Comparison of ENCODE assay signal across 8 cellular contexts in genomic region chr2:27489118-27489497, GRCh38. TPM values are rescaled to one million over a fixed set of nuclear protein-coding genes. Genes with fewer than 3 reads are reported as not detected.
A peak's percentile ranks its signal among the peaks of the same experiment; 100 is the strongest.
DNase-seq lines count a peak whose midpoint lies in the region; ATAC-seq, FAIRE-seq and TF ChIP-seq lines count a peak whose summit lies in the region.

No MANE protein-coding gene starts in this region.

- H3K9me3 Mint-ChIP-seq in CD8-positive, alpha-beta memory T cell, result no peaks in the 10 kb centered on the region
- no peaks in the 10 kb centered on the region for H3K9me3 Mint-ChIP-seq in H9
- H3K9me3 Mint-ChIP-seq in naive thymus-derived CD8-positive, alpha-beta T cell, result no peaks in the 10 kb centered on the region

- no peak overlapping the region for H2AK5ac ChIP-seq in H9 (ENCODE audit: insufficient read length, low read length)

- H3K27ac ChIP-seq in CD8-positive, alpha-beta memory T cell (ENCODE audit: low read depth, low read length), result peak overlapping the region; percentile 92
- no peak overlapping the region for H3K27ac ChIP-seq in H9 (ENCODE audit: insufficient read length, low read depth, low read length)
- no peak overlapping the region for H3K27ac ChIP-seq in SJSA1
- H3K27ac ChIP-seq in endothelial cell of umbilical vein (ENCODE audit: insufficient read depth, low read depth, low read length), result peak overlapping the region; percentile 0

- peak overlapping the region; percentile 92 to 100 (median 99) for H3K27ac Mint-ChIP-seq in CD8-positive, alpha-beta memory T cell
- peak overlapping the region in 2 of 3 experiments; percentile 87 to 98; a peak in 4 of 7 replicates for H3K27ac Mint-ChIP-seq in H9
- H3K27ac Mint-ChIP-seq in naive thymus-derived CD8-positive, alpha-beta T cell, result peak overlapping the region; percentile 78 to 100 (median 99)

- CTCF ChIA-PET in CD8-positive, alpha-beta memory T cell (lab: Charles Lee), result no interaction called here
- CTCF ChIA-PET in endothelial cell of umbilical vein (lab: Charles Lee), result interaction anchor here (1.2 kb wide), 1 partner anchor 132 kb away, joined by 3 read pairs; no protein-coding TSS in a partner anchor

- POLR2A ChIA-PET in CD8-positive, alpha-beta memory T cell (lab: Charles Lee), result no interaction called here
- POLR2A ChIA-PET in endothelial cell of umbilical vein (lab: Charles Lee), result no interaction called here
- POLR2A ChIA-PET in naive thymus-derived CD8-positive, alpha-beta T cell (lab: Charles Lee), result interaction anchor here (0.9 to 1.8 kb wide), 2 partner anchors 10 to 61 kb away, joined by 3 to 5 read pairs; partner anchors contain the start of gene NRBP1

- H2BK5ac ChIP-seq in H9 (ENCODE audit: insufficient read length, low read length), result no peak overlapping the region

- no peak overlapping the region for H3K14ac ChIP-seq in H9 (ENCODE audit: insufficient read depth, low read length)

- H3K79me2 ChIP-seq in H9 (ENCODE audit: insufficient read depth, low read length) (no peaks in the 10 kb centered on the region), endothelial cell of umbilical vein (ENCODE audit: control insufficient read depth, insufficient read depth, low read length) (no peaks in the 10 kb centered on the region)

- H4K8ac ChIP-seq in H9 (replicated peaks; ENCODE audit: insufficient read length, low read depth, low read length), result no peak overlapping the region

- H3K18ac ChIP-seq in H9 (ENCODE audit: insufficient read length, low read depth, low read length), result no peak overlapping the region

- H3K9ac ChIP-seq in H9 (ENCODE audit: extremely low read depth, insufficient read length, low read length) (no peak overlapping the region), endothelial cell of umbilical vein (replicated peaks; ENCODE audit: extremely low read depth, insufficient read depth, low read length) (peak overlapping the region; percentile 10)

- no peak overlapping the region for H2BK15ac ChIP-seq in H9 (ENCODE audit: low read depth, low read length)

- no peak overlapping the region for H2BK120ac ChIP-seq in H9 (ENCODE audit: low read depth, low read length, poor library complexity, severe bottlenecking)

- H4K20me1 ChIP-seq in H9 (ENCODE audit: control insufficient read depth, insufficient read depth, insufficient read length) (no peaks in the 10 kb centered on the region), endothelial cell of umbilical vein (replicated peaks; ENCODE audit: control insufficient read depth, extremely low read depth, insufficient read depth, low read length) (no peaks in the 10 kb centered on the region)

- peaks cover 4% of the 10 kb centered on the region for H3K23me2 ChIP-seq in H9 (ENCODE audit: insufficient read length, low read depth, low read length, poor library complexity, severe bottlenecking)

- H3K4me1 ChIP-seq in CD8-positive, alpha-beta memory T cell (ENCODE audit: insufficient read depth, low read length), result peaks cover 9% of the 10 kb centered on the region
- H3K4me1 ChIP-seq in H9 (ENCODE audit: insufficient read depth, low read length) (no peaks in the 10 kb centered on the region; the same call in 1 of the 2 replicates), SJSA1 (replicated peaks) (peaks cover 13% of the 10 kb centered on the region), endothelial cell of umbilical vein (ENCODE audit: control insufficient read depth, extremely low read depth, insufficient read depth, low read length) (peaks cover 13% of the 10 kb centered on the region)

- no peak overlapping the region for H3K23ac ChIP-seq in H9 (ENCODE audit: insufficient read length, low read depth, low read length)

- peak overlapping the region; percentile 79 for H3K4me3 ChIP-seq in CD8-positive, alpha-beta memory T cell (ENCODE audit: low read length)
- H3K4me3 ChIP-seq in SJSA1 (peak overlapping the region; percentile 47), endothelial cell of umbilical vein (replicated peaks in 1 of 3; ENCODE audit: insufficient read depth in 1 of 3, low read depth in 1 of 3, low read length in 3 of 3) (peak overlapping the region; percentile 3 to 64 (median 56))

- H3K4ac ChIP-seq in H9 (ENCODE audit: low read depth, low read length), result no peak overlapping the region

- H3K36me3 ChIP-seq in CD8-positive, alpha-beta memory T cell (ENCODE audit: insufficient read depth, low read length), result no peaks in the 10 kb centered on the region
- H3K36me3 ChIP-seq in SJSA1 (0 out of 2 replicates have a peak, but pooled peaks cover under 1% of the 10 kb centered on the region), endothelial cell of umbilical vein (ENCODE audit: control insufficient read depth in 2 of 2, extremely low read depth in 1 of 2, insufficient read depth in 2 of 2, low read length in 2 of 2) (peaks cover 0 to 6% of the 10 kb centered on the region in 2 experiments)

- H3K36me3 Mint-ChIP-seq in CD8-positive, alpha-beta memory T cell, result peaks cover 0 to 10% (median 3%) of the 10 kb centered on the region in 3 donors
- peaks cover 2 to 16% (median 10%) of the 10 kb centered on the region in 3 experiments; a peak in 6 of 7 replicates for H3K36me3 Mint-ChIP-seq in H9 (ENCODE audit: insufficient read depth in 1 of 3, low read depth in 3 of 3)
- H3K36me3 Mint-ChIP-seq in naive thymus-derived CD8-positive, alpha-beta T cell, result peaks cover 0 to 7% (median 2%) of the 10 kb centered on the region in 3 donors

- peaks cover 9 to 13% of the 10 kb centered on the region in 2 donors for H3K27me3 Mint-ChIP-seq in CD8-positive, alpha-beta memory T cell
- H3K27me3 Mint-ChIP-seq in H9 (ENCODE audit: low read depth), result peaks cover 11% of the 10 kb centered on the region
- peaks cover 4 to 15% (median 9%) of the 10 kb centered on the region in 5 donors for H3K27me3 Mint-ChIP-seq in naive thymus-derived CD8-positive, alpha-beta T cell

- peak; percentile 18 to 19 for ATAC-seq in naive thymus-derived CD8-positive, alpha-beta T cell

- TSS peak; percentile 24 for BruUV-seq in endothelial cell of umbilical vein (replicated peaks; lab: Mats Ljungman, UMichigan)

- H2AFZ ChIP-seq in H9 (ENCODE audit: low read length) (no peak overlapping the region), endothelial cell of umbilical vein (ENCODE audit: low read depth, low read length) (peak overlapping the region; percentile 49)

- peak overlapping the region; percentile 66 for H3K4me2 ChIP-seq in H9 (ENCODE audit: insufficient read depth, insufficient read length, low read length)
- peak overlapping the region; percentile 41 for H3K4me2 ChIP-seq in endothelial cell of umbilical vein (ENCODE audit: insufficient read depth, low read length)

- no peaks in the 10 kb centered on the region for H3K9me1 ChIP-seq in endothelial cell of umbilical vein (replicated peaks; ENCODE audit: control insufficient read depth, extremely low read depth, insufficient read depth, low read length)

- dilution Hi-C loops in endothelial cell of umbilical vein (cut with MboI; ENCODE audit: extremely low pct_ligation_motif_present, low sequenced_read_pairs), result no loop called here

- H3K56ac ChIP-seq in H9 (ENCODE audit: insufficient read length, low read depth, low read length), result no peak overlapping the region

- no peaks in the 10 kb centered on the region for H3K9me3 ChIP-seq in CD8-positive, alpha-beta memory T cell (ENCODE audit: low read length)
- H3K9me3 ChIP-seq in H9 (ENCODE audit: control insufficient read depth, low read depth, low read length) (no peaks in the 10 kb centered on the region), SJSA1 (replicated peaks) (no peaks in the 10 kb centered on the region), endothelial cell of umbilical vein (replicated peaks; ENCODE audit: control insufficient read depth, insufficient read depth, low read length) (no peaks in the 10 kb centered on the region)

- H3K27me3 ChIP-seq in CD8-positive, alpha-beta memory T cell (ENCODE audit: insufficient read depth, low read length, poor library complexity, severe bottlenecking), result peaks cover 4% of the 10 kb centered on the region
- no peaks in the 10 kb centered on the region for H3K27me3 ChIP-seq in H9 (ENCODE audit: insufficient read depth, low read length)
- no peaks in the 10 kb centered on the region for H3K27me3 ChIP-seq in SJSA1 (replicated peaks)
- H3K27me3 ChIP-seq in endothelial cell of umbilical vein (ENCODE audit: control insufficient read depth in 2 of 2, insufficient read depth in 2 of 2, low read length in 2 of 2), result no peaks in the 10 kb centered on the region

- H3T11ph ChIP-seq in H9 (ENCODE audit: low read length), result no peak overlapping the region

- no peak overlapping the region for H2BK12ac ChIP-seq in H9 (ENCODE audit: insufficient read length, low read depth, low read length)

- H3K79me1 ChIP-seq in H9 (ENCODE audit: insufficient read depth, low read depth, low read length, poor library complexity, severe bottlenecking), result no peaks in the 10 kb centered on the region

- no peak for TF ChIP-seq POLR2A in endothelial cell of umbilical vein (IDR thresholded peaks at IDR 0.05; ENCODE audit: low read depth, low read length)

- H4K5ac ChIP-seq in H9 (ENCODE audit: insufficient read length, low read depth, low read length), result no peak overlapping the region

- H4K91ac ChIP-seq in H9 (ENCODE audit: insufficient read length, low read depth, low read length), result no peak overlapping the region

- no peak for DNase-seq in CD8-positive, alpha-beta memory T cell
- DNase-seq in H9 (no peak), SJSA1 (ENCODE audit: low read depth in 1 of 2, low spot score in 2 of 2) (no peak), endothelial cell of umbilical vein (ENCODE audit: low read depth, low spot score) (peak; percentile 48), urothelium cell line (ENCODE audit: low spot score) (no peak), NCI-H1105 (lab: John Stamatoyannopoulos, UW) (no peak)
- DNase-seq in naive thymus-derived CD8-positive, alpha-beta T cell, result peak in 2 of 10 donors; percentile 31 to 55
- no peak for DNase-seq in stimulated activated CD4-positive, alpha-beta T cell treated with anti-CD3 and anti-CD28 coated beads, Interleukin-12 subunit alpha, Interleukin-12 subunit beta, amount 100 ng/mL, for 4 hours

- peaks cover 13 to 28% (median 15%) of the 10 kb centered on the region in 3 donors for H3K4me1 Mint-ChIP-seq in CD8-positive, alpha-beta memory T cell
- peaks cover 23% of the 10 kb centered on the region in 2 experiments for H3K4me1 Mint-ChIP-seq in H9
- H3K4me1 Mint-ChIP-seq in naive thymus-derived CD8-positive, alpha-beta T cell, result peaks cover 8 to 28% (median 20%) of the 10 kb centered on the region in 4 donors

- no peak overlapping the region for H2BK20ac ChIP-seq in H9 (ENCODE audit: low read depth, low read length, poor library complexity, severe bottlenecking)

- no CpG with 5 or more reads among the region's 11 CpGs for WGBS in H9 (ENCODE audit: extremely low coverage, insufficient read length, low lambda C conversion rate)

- FAIRE-seq in endothelial cell of umbilical vein (lab: Jason Lieb, UNC), result no peak
- no peak for FAIRE-seq in urothelium cell line (lab: Jason Lieb, UNC)

- TF ChIP-seq CTCF in H9 (conservative IDR thresholded peaks at IDR 0.05) (no peak), endothelial cell of umbilical vein (IDR thresholded peaks at IDR 0.05; ENCODE audit: extremely low read depth in 1 of 2, insufficient read depth in 1 of 2, low read depth in 1 of 2, low read length in 2 of 2) (no peak)

- intact Hi-C loops in endothelial cell of umbilical vein (cut with micrococcal nuclease), result loop anchor here (1.0 to 2.0 kb wide), 4 partner anchors 60 to 140 kb away; partner anchors contain the start of genes CCDC121, EIF2B4, GPN1 and NRBP1

- H3K4me3 Mint-ChIP-seq in CD8-positive, alpha-beta memory T cell, result peak overlapping the region; percentile 72 to 92 (median 88)
- H3K4me3 Mint-ChIP-seq in H9, result peak overlapping the region; percentile 85 to 93
- peak overlapping the region; percentile 78 to 92 (median 89) for H3K4me3 Mint-ChIP-seq in naive thymus-derived CD8-positive, alpha-beta T cell

RNA-seq across cellular contexts. Expression of gene IFT172, which starts 0.4 kb away (rescaled TPM):
- 10 to 100 TPM; 12.0 to 13.8 TPM for total RNA-seq in CD8-positive, alpha-beta memory T cell
- polyA plus RNA-seq in CD8-positive, alpha-beta memory T cell, result 5.3 TPM
- 13.8 and 15.5 TPM in 2 replicates for total RNA-seq in H9 (2021)
- total RNA-seq in SJSA1 (2014; rRNA removed; shearing (Covaris generic)), result 12.4 and 18.4 TPM in 2 replicates
- total RNA-seq in endothelial cell of umbilical vein, result 34.1 and 35.6 TPM in 2 replicates
- polyA plus RNA-seq in endothelial cell of umbilical vein, result 25.8 and 29.4 TPM in 2 replicates
- polyA plus RNA-seq in endothelial cell of umbilical vein (2011; cell fraction: cytosol; rRNA removed), result 17.4 and 18.0 TPM in 2 replicates
- 113 and 127 TPM in 2 replicates for polyA plus RNA-seq in endothelial cell of umbilical vein (2011; cell fraction: nucleus; rRNA removed)
- 23.3 and 26.1 TPM in 2 replicates for polyA plus RNA-seq in endothelial cell of umbilical vein (2012)
- 58.8 and 66.6 TPM in 2 replicates for polyA minus RNA-seq in endothelial cell of umbilical vein
- 14.0 TPM for polyA minus RNA-seq in endothelial cell of umbilical vein (2011; cell fraction: cytosol; rRNA and poly(A)+ RNA removed)
- polyA minus RNA-seq in endothelial cell of umbilical vein (2011; cell fraction: nucleus; rRNA and poly(A)+ RNA removed), result 43.6 and 72.1 TPM in 2 replicates
- 10 to 100 TPM; 32.2 to 40.6 TPM for total RNA-seq in naive thymus-derived CD8-positive, alpha-beta T cell
- polyA plus RNA-seq in naive thymus-derived CD8-positive, alpha-beta T cell, result 1 to 10 TPM; 1.1 to 4.9 (median 3.4) TPM

RNA-seq across cellular contexts. Expression of gene FNDC4, which starts 5.9 kb away (rescaled TPM):
- under 1 TPM in 1 of 2 experiments, not detected in 1; 0.15 TPM for total RNA-seq in CD8-positive, alpha-beta memory T cell
- polyA plus RNA-seq in CD8-positive, alpha-beta memory T cell, result not detected
- total RNA-seq in H9 (2021) (21.1 and 21.5 TPM in 2 replicates), endothelial cell of umbilical vein (15.5 and 20.0 TPM in 2 replicates)
- 2.2 and 3.9 TPM in 2 replicates for total RNA-seq in SJSA1 (2014; rRNA removed; shearing (Covaris generic))
- polyA plus RNA-seq in endothelial cell of umbilical vein, result 19.0 and 22.3 TPM in 2 replicates
- polyA plus RNA-seq in endothelial cell of umbilical vein (2011; cell fraction: cytosol; rRNA removed), result 15.5 and 16.2 TPM in 2 replicates
- 11.0 and 11.8 TPM in 2 replicates for polyA plus RNA-seq in endothelial cell of umbilical vein (2011; cell fraction: nucleus; rRNA removed)
- 23.8 and 31.3 TPM in 2 replicates for polyA plus RNA-seq in endothelial cell of umbilical vein (2012)
- 11.0 and 12.5 TPM in 2 replicates for polyA minus RNA-seq in endothelial cell of umbilical vein
- polyA minus RNA-seq in endothelial cell of umbilical vein (2011; cell fraction: cytosol; rRNA and poly(A)+ RNA removed), result not detected
- polyA minus RNA-seq in endothelial cell of umbilical vein (2011; cell fraction: nucleus; rRNA and poly(A)+ RNA removed), result 1.6 and 1.7 TPM in 2 replicates
- total RNA-seq in naive thymus-derived CD8-positive, alpha-beta T cell, result not detected
- under 1 TPM in 2 of 3 donors, not detected in 1; 0.09 to 0.15 TPM for polyA plus RNA-seq in naive thymus-derived CD8-positive, alpha-beta T cell

RNA-seq across cellular contexts. Expression of gene GCKR, which starts 7.5 kb away (rescaled TPM):
- not detected for total RNA-seq in CD8-positive, alpha-beta memory T cell
- not detected for polyA plus RNA-seq in CD8-positive, alpha-beta memory T cell
- total RNA-seq in H9 (2021), result 0.11 and 0.33 TPM in 2 replicates
- total RNA-seq in SJSA1 (2014; rRNA removed; shearing (Covaris generic)), result not detected in 2 replicates
- 0.27 and 1.2 TPM in 2 replicates for total RNA-seq in endothelial cell of umbilical vein
- 0.33 and 0.52 TPM in 2 replicates for polyA plus RNA-seq in endothelial cell of umbilical vein
- 0.25 and 0.48 TPM in 2 replicates for polyA plus RNA-seq in endothelial cell of umbilical vein (2011; cell fraction: cytosol; rRNA removed)
- polyA plus RNA-seq in endothelial cell of umbilical vein (2011; cell fraction: nucleus; rRNA removed), result 4.2 and 5.4 TPM in 2 replicates
- polyA plus RNA-seq in endothelial cell of umbilical vein (2012), result 1.4 and 4.3 TPM in 2 replicates
- 2.3 TPM in 1 of 2 replicates, not detected in the other for polyA minus RNA-seq in endothelial cell of umbilical vein
- polyA minus RNA-seq in endothelial cell of umbilical vein (2011; cell fraction: cytosol; rRNA and poly(A)+ RNA removed), result not detected
- 0.87 and 1.9 TPM in 2 replicates for polyA minus RNA-seq in endothelial cell of umbilical vein (2011; cell fraction: nucleus; rRNA and poly(A)+ RNA removed)
- total RNA-seq in naive thymus-derived CD8-positive, alpha-beta T cell, result not detected
- not detected for polyA plus RNA-seq in naive thymus-derived CD8-positive, alpha-beta T cell

RNA-seq across cellular contexts. Expression of gene KRTCAP3, which starts 46.9 kb away (rescaled TPM):
- total RNA-seq in CD8-positive, alpha-beta memory T cell, result 1 to 10 TPM; 4.0 to 5.4 TPM
- polyA plus RNA-seq in CD8-positive, alpha-beta memory T cell, result 0.71 TPM
- total RNA-seq in H9 (2021) (49.9 and 57.3 TPM in 2 replicates), endothelial cell of umbilical vein (4.0 and 4.6 TPM in 2 replicates)
- not detected in 2 replicates for total RNA-seq in SJSA1 (2014; rRNA removed; shearing (Covaris generic))
- polyA plus RNA-seq in endothelial cell of umbilical vein, result 2.1 and 2.2 TPM in 2 replicates
- polyA plus RNA-seq in endothelial cell of umbilical vein (2011; cell fraction: cytosol; rRNA removed), result 0.21 and 1.0 TPM in 2 replicates
- polyA plus RNA-seq in endothelial cell of umbilical vein (2011; cell fraction: nucleus; rRNA removed), result 10.2 and 10.9 TPM in 2 replicates
- 1.3 and 1.9 TPM in 2 replicates for polyA plus RNA-seq in endothelial cell of umbilical vein (2012)
- polyA minus RNA-seq in endothelial cell of umbilical vein, result 0.89 TPM in 1 of 2 replicates, not detected in the other
- polyA minus RNA-seq in endothelial cell of umbilical vein (2011; cell fraction: cytosol; rRNA and poly(A)+ RNA removed), result not detected
- 0.53 and 2.6 TPM in 2 replicates for polyA minus RNA-seq in endothelial cell of umbilical vein (2011; cell fraction: nucleus; rRNA and poly(A)+ RNA removed)
- total RNA-seq in naive thymus-derived CD8-positive, alpha-beta T cell, result 10 to 100 TPM; 20.9 to 23.7 TPM
- 1 to 10 TPM; 3.1 to 3.9 (median 3.6) TPM for polyA plus RNA-seq in naive thymus-derived CD8-positive, alpha-beta T cell

Comparison
In these comparisons a context has a peak if more than half of its experiments do, and no peak if none do; other contexts are left out.
1. H3K27ac ChIP-seq: peak in CD8-positive, alpha-beta memory T cell (single experiment) and endothelial cell of umbilical vein (single experiment); none in H9 (single experiment) and SJSA1 (single experiment).
2. Peak in every context shown above with its lines, with median percentiles within 50 percentile points of each other: H3K4me3 ChIP-seq, H3K27ac Mint-ChIP-seq and H3K4me3 Mint-ChIP-seq.